Comparison of ENCODE assay signal across 10 cellular contexts in genomic region chr5:84382363-84383295, GRCh38. TPM values are rescaled to one million over a fixed set of nuclear protein-coding genes. Genes with fewer than 3 reads are reported as not detected.
DNase-seq lines count a peak whose midpoint lies in the region; ATAC-seq and TF ChIP-seq lines count a peak whose summit lies in the region.
"Had no signal": no experiment of that assay in that cellular context is flagged by ENCODE, and none has a peak within 500 bp of the region (broad histone marks: within the 10 kb centered on the region; RNA-seq: fewer than 3 reads in every experiment).

No MANE protein-coding gene starts in this region.

- peak overlapping the region; percentile 86 for H3K27ac Mint-ChIP-seq in GM23338
- H3K27ac Mint-ChIP-seq: natural killer cell had no signal

- peaks cover 22% of the 10 kb centered on the region for H3K27me3 Mint-ChIP-seq in GM23338 (ENCODE audit: insufficient read depth, low read depth, poor library complexity)

- H3K9me3 Mint-ChIP-seq in GM23338 = no peaks in the 10 kb centered on the region; the same call in 2 of the 3 replicates
- H3K9me3 Mint-ChIP-seq: natural killer cell had no signal

- H3K4me2 ChIP-seq in GM23338 = peak overlapping the region; percentile 95

- H3K4me3 Mint-ChIP-seq in GM23338 = peak overlapping the region; percentile 97
- H3K4me3 Mint-ChIP-seq: natural killer cell had no signal

- peaks cover 48% of the 10 kb centered on the region for H3K4me1 ChIP-seq in GM23338 (ENCODE audit: insufficient read depth)
- H3K4me1 ChIP-seq in left lung = peaks cover 0 to 4% of the 10 kb centered on the region in 2 donors
- H3K4me1 ChIP-seq in testis = peaks cover 5% of the 10 kb centered on the region

- peaks cover 29% of the 10 kb centered on the region for H3K4me1 Mint-ChIP-seq in GM23338

- H3K36me3 ChIP-seq in GM23338 (ENCODE audit: insufficient read depth) = no peaks in the 10 kb centered on the region
- H3K36me3 ChIP-seq in left lung = no peaks in the 10 kb centered on the region
- no peaks in the 10 kb centered on the region for H3K36me3 ChIP-seq in testis (ENCODE audit: low read depth, missing control alignments)

- peaks cover under 1% of the 10 kb centered on the region; the same call in 1 of the 3 replicates for H3K36me3 Mint-ChIP-seq in GM23338 (ENCODE audit: low read depth)
- H3K36me3 Mint-ChIP-seq: natural killer cell had no signal

- H3K27me3 ChIP-seq in GM23338 (ENCODE audit: insufficient read depth) (peaks cover 10% of the 10 kb centered on the region; the same call in 1 of the 2 replicates), left lung (peaks cover 0 to 72% of the 10 kb centered on the region in 2 donors), testis (no peaks in the 10 kb centered on the region)

- H3K4me3 ChIP-seq in GM23338 (peak overlapping the region; percentile 84), left lung (peak overlapping the region; percentile 49 to 60), testis (peak overlapping the region; percentile 51 to 59)
- H3K4me3 ChIP-seq: K562 had no signal

- H4K20me1 ChIP-seq in GM23338 (replicated peaks; ENCODE audit: insufficient read depth) = no peaks in the 10 kb centered on the region

- H3K9me3 ChIP-seq in left lung = no peaks in the 10 kb centered on the region
- no peaks in the 10 kb centered on the region for H3K9me3 ChIP-seq in testis

- in situ Hi-C loops in GM13977 (cut with MboI; ENCODE audit: low pct_unique_long_range_greater_than_20kb, low sequenced_read_pairs, unreplicated experiment) = no loop called here

- ATAC-seq in GM23338 (peak; percentile 63), left lung (peak; percentile 62)
- ATAC-seq: K562 had no signal

- H3F3A ChIP-seq in GM23338 (replicated peaks; ENCODE audit: low read depth) = no peaks in the 10 kb centered on the region

- no peaks in the 10 kb centered on the region for H3K9me2 ChIP-seq in GM23338 (ENCODE audit: insufficient read depth)

- intact Hi-C loops in left lung (cut with DNase I) (no loop called here), testis (cut with DNase I; ENCODE audit: low total_unique reads) (no loop called here)

- peaks cover 63% of the 10 kb centered on the region for H3K79me2 ChIP-seq in GM23338 (replicated peaks; ENCODE audit: insufficient read depth)

- TF ChIP-seq CTCF in GM23338 (conservative IDR thresholded peaks at IDR 0.05; ENCODE audit: low read depth in 2 of 2) (no peak), left lung (IDR thresholded peaks at IDR 0.05) (no peak), testis (IDR thresholded peaks at IDR 0.05) (no peak), GM13977 (IDR thresholded peaks at IDR 0.05; ENCODE audit: extremely low read depth, insufficient read depth, missing control alignments) (no peak)

- TF ChIP-seq POLR2A in testis (IDR thresholded peaks at IDR 0.05) = no peak

- H2AFZ ChIP-seq in GM23338 = peak overlapping the region; percentile 56

- no peak overlapping the region for H3K27ac ChIP-seq in GM23338 (ENCODE audit: low read depth)
- peak overlapping the region; percentile 61 to 89 for H3K27ac ChIP-seq in left lung
- H3K27ac ChIP-seq in testis = no peak overlapping the region

- peak; percentile 86 for DNase-seq in GM23338 (ENCODE audit: low spot score)
- DNase-seq in NCI-H82 (lab: John Stamatoyannopoulos, UW) = peak; percentile 78
- DNase-seq in dermis blood vessel endothelial cell = peak; percentile 57
- DNase-seq in left lung = peak; percentile 53 to 80
- peak; percentile 26 for DNase-seq in testis
- no peak for DNase-seq in mucosa of gallbladder (ENCODE audit: low spot score)
- no peak for DNase-seq in T-helper 9 cell
- no peak for DNase-seq in GM13977 (ENCODE audit: low spot score)
- DNase-seq: natural killer cell had no signal

- WGBS in testis, 2 donors = 1 to 2% methylated on average over 31 to 37 of the region's 45 CpGs

TF ChIP-seq in GM23338, 12 proteins besides CTCF, POLR2A, EP300 and RAD21:
- TF ChIP-seq POLR2AphosphoS5 (IDR thresholded peaks at IDR 0.05; ENCODE audit: low read depth) (peak; percentile 36; the same call in 1 of the 2 replicates), ZNF114 (CRISPR knock-in tag; IDR thresholded peaks at IDR 0.05) (no peak)

RNA-seq across cellular contexts. Expression of gene EDIL3, which starts 2.1 kb away (rescaled TPM):
- total RNA-seq in GM23338 (2014; rRNA removed; shearing (Covaris generic)) = 59.9 and 61.9 TPM in 2 replicates
- polyA plus RNA-seq in GM23338 (2016; fragmentation: Nextera tagmentation; extraction: Ambion mirVana) (43.3 and 44.0 TPM in 2 replicates), testis (ENCODE audit: insufficient read depth, low read depth, low replicate concordance) (8.6 TPM)
- total RNA-seq in dermis blood vessel endothelial cell (0.65 and 1.5 TPM in 2 replicates), left lung (10 to 100 TPM; 20.6 to 59.9 TPM), testis (1 to 10 TPM; 3.4 to 3.5 TPM), mucosa of gallbladder (60.1 TPM)
- total RNA-seq: natural killer cell had no signal
- polyA plus RNA-seq: K562 had no signal

Comparison
In these comparisons a context has a peak if more than half of its experiments do, and no peak if none do; other contexts are left out.
1. DNase-seq: peak in GM23338 (single experiment), NCI-H82 (single experiment), dermis blood vessel endothelial cell (single experiment), left lung (2 of 2) and testis (single experiment); none in mucosa of gallbladder (single experiment), T-helper 9 cell (single experiment) and GM13977 (single experiment).
2. H3K27ac ChIP-seq: peak in left lung (2 of 2); none in GM23338 (single experiment) and testis (0 of 2).
3. Peak in every context shown above with its lines, with median percentiles within 50 percentile points of each other: H3K4me3 ChIP-seq.